16 cellular contexts compared by ENCODE assay signal in genomic region chr2:181231886-181232644, GRCh38.
A peak's percentile ranks its signal among the peaks of the same experiment; 100 is the strongest.
DNase-seq lines count a peak whose midpoint lies in the region; ATAC-seq, FAIRE-seq and TF ChIP-seq lines count a peak whose summit lies in the region.
"Had no signal": no experiment of that assay in that cellular context is flagged by ENCODE, and none has a peak within 500 bp of the region (broad histone marks: within the 10 kb centered on the region; RNA-seq: fewer than 3 reads in every experiment).

No MANE protein-coding gene starts in this region.

- H3K36me3 ChIP-seq in adipocyte (ENCODE audit: control insufficient read depth, insufficient read depth, low read length, severe bottlenecking) = no peaks in the 10 kb centered on the region
- H3K36me3 ChIP-seq: thoracic aorta had no signal

- H3K27me3 ChIP-seq in adipocyte (replicated peaks; ENCODE audit: control insufficient read depth, insufficient read depth, low read length) = no peaks in the 10 kb centered on the region
- H3K27me3 ChIP-seq: dorsolateral prefrontal cortex had no signal

- ATAC-seq in activated T-cell treated with anti-CD3 and anti-CD28 coated beads, Interleukin-2, amount 50 U/mL, for 72 hours (replicated peaks in 1 of 2) = no peak
- no peak for ATAC-seq in Right ventricle myocardium inferior
- no peak for ATAC-seq in naive thymus-derived CD8-positive, alpha-beta T cell

- H3K4me1 ChIP-seq in adipocyte (ENCODE audit: control insufficient read depth, insufficient read depth, low read length) = peaks cover 6% of the 10 kb centered on the region
- H3K4me1 ChIP-seq: parathyroid adenoma had no signal

- no peak for DNase-seq in D721Med (ENCODE audit: insufficient read length, low spot score)
- DNase-seq in M059J (ENCODE audit: low read depth) = peak; percentile 44
- DNase-seq in adipocyte (ENCODE audit: low read depth) = peak; percentile 17
- DNase-seq in iris pigment epithelial cell (ENCODE audit: low read depth) = peak; percentile 22
- no peak for DNase-seq in activated T-cell treated with anti-CD3 and anti-CD28 coated beads, Interleukin-2, amount 50 U/mL, for 72 hours
- no peak for DNase-seq in Right ventricle myocardium inferior (ENCODE audit: missing footprints)
- no peak for DNase-seq in naive thymus-derived CD8-positive, alpha-beta T cell
- DNase-seq in germinal center (ENCODE audit: low spot score) = no peak
- DNase-seq: activated CD4-positive, alpha-beta T cell treated with anti-CD3 and anti-CD28 coated beads, Interleukin-2, amount 50 U/mL, for 4 hours; AML-193; amygdala; foreskin melanocyte; midbrain had no signal

- intact Hi-C loops in Right ventricle myocardium inferior (cut with DNase I) = no loop called here

- H3K9me3 Mint-ChIP-seq in activated T-cell treated with anti-CD3 and anti-CD28 coated beads, Interleukin-2, amount 50 U/mL, for 72 hours = peaks cover under 1% of the 10 kb centered on the region in 2 donors
- peaks cover 0 to 14% (median 1%) of the 10 kb centered on the region in 9 donors for H3K9me3 Mint-ChIP-seq in naive thymus-derived CD8-positive, alpha-beta T cell

- FAIRE-seq in D721Med (lab: Jason Lieb, UNC) = peak; percentile 55

- H3K9ac ChIP-seq in adipocyte (ENCODE audit: low read length) = no peak overlapping the region
- H3K9ac ChIP-seq: parathyroid adenoma had no signal

- no peaks in the 10 kb centered on the region for H3K27me3 Mint-ChIP-seq in activated T-cell treated with anti-CD3 and anti-CD28 coated beads, Interleukin-2, amount 50 U/mL, for 72 hours (ENCODE audit: low read depth)
- H3K27me3 Mint-ChIP-seq in naive thymus-derived CD8-positive, alpha-beta T cell = no peaks in the 10 kb centered on the region

- H3K4me3 ChIP-seq in adipocyte (ENCODE audit: low read length) = no peak overlapping the region
- H3K4me3 ChIP-seq: dorsolateral prefrontal cortex, thoracic aorta had no signal

- POLR2A ChIA-PET in naive thymus-derived CD8-positive, alpha-beta T cell (lab: Charles Lee) = interaction anchor here (1.2 kb wide), 2 partner anchors 14 to 27 kb away, joined by 3 read pairs; no protein-coding TSS in a partner anchor

- peaks cover 6% of the 10 kb centered on the region for H3K4me1 Mint-ChIP-seq in activated T-cell treated with anti-CD3 and anti-CD28 coated beads, Interleukin-2, amount 50 U/mL, for 72 hours (ENCODE audit: low read depth)
- H3K4me1 Mint-ChIP-seq in naive thymus-derived CD8-positive, alpha-beta T cell = peaks cover 7 to 22% (median 16%) of the 10 kb centered on the region in 4 donors

- peaks cover 0 to 8% of the 10 kb centered on the region in 2 donors for H3K36me3 Mint-ChIP-seq in activated T-cell treated with anti-CD3 and anti-CD28 coated beads, Interleukin-2, amount 50 U/mL, for 72 hours (ENCODE audit: insufficient read depth in 2 of 2)
- peaks cover 23 to 54% (median 27%) of the 10 kb centered on the region in 3 donors for H3K36me3 Mint-ChIP-seq in naive thymus-derived CD8-positive, alpha-beta T cell

- H3K27ac Mint-ChIP-seq in activated T-cell treated with anti-CD3 and anti-CD28 coated beads, Interleukin-2, amount 50 U/mL, for 72 hours = no peak overlapping the region
- H3K27ac Mint-ChIP-seq in naive thymus-derived CD8-positive, alpha-beta T cell = peak overlapping the region in 1 of 10 donors; percentile 3

- TF ChIP-seq CTCF in D721Med (IDR thresholded peaks at IDR 0.05; ENCODE audit: insufficient read depth, missing control alignments) = no peak

- no peak overlapping the region for H3K4me3 Mint-ChIP-seq in activated T-cell treated with anti-CD3 and anti-CD28 coated beads, Interleukin-2, amount 50 U/mL, for 72 hours
- no peak overlapping the region for H3K4me3 Mint-ChIP-seq in naive thymus-derived CD8-positive, alpha-beta T cell

- H3K9me3 ChIP-seq in adipocyte (ENCODE audit: control insufficient read depth, low read length) = no peaks in the 10 kb centered on the region
- H3K9me3 ChIP-seq: thoracic aorta had no signal

Comparison
In these comparisons a context has a peak if more than half of its experiments do, and no peak if none do; other contexts are left out.
1. DNase-seq: peak in M059J (single experiment), adipocyte (single experiment) and iris pigment epithelial cell (single experiment); none in D721Med (single experiment), activated T-cell treated with anti-CD3 and anti-CD28 coated beads, Interleukin-2, amount 50 U/mL, for 72 hours (0 of 2), Right ventricle myocardium inferior (single experiment), naive thymus-derived CD8-positive, alpha-beta T cell (0 of 10) and germinal center (single experiment).